ENCODE assay signal across 8 cellular contexts in the genomic region with DNA sequence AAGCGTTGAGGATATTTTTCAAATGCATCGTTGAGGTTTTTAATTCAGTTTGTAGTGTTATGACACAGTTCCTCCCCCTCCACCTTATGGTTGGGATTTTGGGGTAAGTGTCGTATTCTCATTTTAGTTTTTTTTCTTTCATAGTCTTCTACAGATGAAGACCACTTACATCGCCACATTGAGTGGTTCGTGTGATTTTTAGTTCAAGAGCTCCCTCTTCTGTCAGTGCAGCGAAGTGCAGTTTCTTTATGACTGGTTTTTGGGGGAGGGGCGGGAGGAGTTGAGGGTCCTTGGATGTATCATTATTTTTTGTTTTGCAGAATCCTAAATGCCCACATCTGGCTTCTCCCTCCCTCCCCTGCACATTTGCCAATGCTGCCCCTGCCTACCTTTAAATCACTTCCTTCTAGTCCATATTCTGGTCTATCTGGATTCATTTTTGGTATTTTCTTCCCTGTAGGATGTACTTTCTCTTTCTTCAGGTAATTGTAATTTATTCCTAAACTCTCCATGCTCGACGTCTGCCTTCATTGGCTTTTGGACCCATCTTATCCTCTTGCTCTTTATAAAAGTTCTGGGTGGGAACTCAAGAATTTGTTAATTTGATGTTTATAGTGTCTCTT.
DNase-seq lines count a peak whose midpoint lies in the region; ATAC-seq lines count a peak whose summit lies in the region.
"Had no signal": no experiment of that assay in that cellular context is flagged by ENCODE, and none has a peak within 500 bp of the region (broad histone marks: within the 10 kb centered on the region; RNA-seq: fewer than 3 reads in every experiment).

No MANE protein-coding gene starts in this region.

- no peak overlapping the region for H3K4me2 ChIP-seq in mesendoderm (ENCODE audit: low read length)

- no peak overlapping the region for H2BK15ac ChIP-seq in mesendoderm (replicated peaks; ENCODE audit: low read depth)

- H3K4me1 ChIP-seq in mesendoderm (ENCODE audit: control insufficient read depth, low read depth, low read length) = no peaks in the 10 kb centered on the region

- no peak overlapping the region for H3K9ac ChIP-seq in mesendoderm (ENCODE audit: low read length)

- no peak overlapping the region for H3K56ac ChIP-seq in mesendoderm (ENCODE audit: low read length)

- no peak overlapping the region for H2BK120ac ChIP-seq in mesendoderm (ENCODE audit: low read depth, low read length)

- no CpG with 5 or more reads among the region's 9 CpGs for WGBS in mesendoderm (ENCODE audit: extremely low coverage, insufficient coverage, low lambda C conversion rate)

- no peaks in the 10 kb centered on the region for H3K79me1 ChIP-seq in mesendoderm (ENCODE audit: low read length)

- H3K4me3 ChIP-seq in mesendoderm (ENCODE audit: low read length) = no peak overlapping the region
- H3K4me3 ChIP-seq: skin epidermis had no signal

- no peak overlapping the region for H3K4ac ChIP-seq in mesendoderm (ENCODE audit: low read depth, low read length)

- peak; percentile 53 for DNase-seq in DMS79 (lab: John Stamatoyannopoulos, UW)
- peak; percentile 66 for DNase-seq in HT1080 (ENCODE audit: low read depth)
- peak; percentile 32 for DNase-seq in NOMO-1 treated with DMSO at 0.1 percent for 48 hours (lab: John Stamatoyannopoulos, UW; ENCODE audit: unreplicated experiment)
- DNase-seq in cerebellum (ENCODE audit: low spot score) = peak; percentile 40
- DNase-seq in mesendoderm = peak; percentile 74
- DNase-seq in 8988T = no peak

- H4K5ac ChIP-seq in mesendoderm (ENCODE audit: low read length) = no peak overlapping the region

- no peaks in the 10 kb centered on the region for H3K36me3 ChIP-seq in mesendoderm (ENCODE audit: control insufficient read depth, insufficient read depth, low read length)

- H3K27me3 ChIP-seq in mesendoderm (ENCODE audit: insufficient read depth, low read length, poor library complexity) = no peaks in the 10 kb centered on the region

- no peak overlapping the region for H3K18ac ChIP-seq in mesendoderm (ENCODE audit: low read length)

- H2AK5ac ChIP-seq in mesendoderm (ENCODE audit: low read length) = no peak overlapping the region

- H4K8ac ChIP-seq in mesendoderm (ENCODE audit: low read depth, low read length) = no peak overlapping the region

- no peak overlapping the region for H3K27ac ChIP-seq in mesendoderm (ENCODE audit: low read depth, low read length)
- H3K27ac ChIP-seq: skin epidermis had no signal

- ATAC-seq in HG03520 (IDR thresholded peaks at IDR 0.05; ENCODE audit: unreplicated experiment) = no peak

- no peak overlapping the region for H3K23ac ChIP-seq in mesendoderm (ENCODE audit: low read length)

- no peak overlapping the region for H2BK5ac ChIP-seq in mesendoderm (ENCODE audit: low read length)

- H3K79me2 ChIP-seq in mesendoderm (ENCODE audit: control insufficient read depth, insufficient read depth, low read length) = no peaks in the 10 kb centered on the region
